8 cellular contexts compared by ENCODE assay signal in the genomic region with DNA sequence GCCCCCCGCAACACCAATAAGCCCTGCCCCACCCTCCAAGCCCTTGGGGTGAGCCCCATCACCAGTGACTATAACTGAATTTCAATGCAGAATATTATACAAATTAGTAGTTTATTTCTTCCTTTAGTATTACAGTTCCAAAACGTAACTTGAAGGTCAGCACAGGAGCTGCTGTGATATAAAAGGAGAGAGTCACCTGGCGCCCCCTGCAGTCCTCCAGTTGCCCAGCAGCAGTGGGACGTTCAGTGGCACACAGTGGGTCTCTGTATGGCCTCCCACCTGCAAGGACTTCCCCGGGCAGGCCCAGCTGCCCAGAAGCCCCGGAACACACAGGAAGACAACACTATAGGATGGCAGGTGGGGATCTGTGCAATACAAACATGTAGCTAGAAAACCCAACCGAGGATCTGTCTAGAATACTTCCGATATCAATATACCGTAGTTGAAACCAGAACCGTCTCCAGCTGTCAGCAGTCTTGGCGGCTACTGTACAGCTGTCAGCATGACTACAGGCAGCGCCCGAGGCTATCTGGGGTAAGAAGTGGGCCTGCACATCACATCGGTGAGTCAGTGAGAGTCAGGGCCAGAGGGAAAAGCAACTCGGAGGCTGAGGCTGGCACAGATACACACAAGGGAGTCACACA.
A peak's percentile ranks its signal among the peaks of the same experiment; 100 is the strongest.
DNase-seq lines count a peak whose midpoint lies in the region; ATAC-seq, FAIRE-seq and TF ChIP-seq lines count a peak whose summit lies in the region.
"Not testable (repeated sequence)": the region's sequence is repeated elsewhere in the genome, so short reads cannot be mapped to it uniquely, and the experiment has no call there.

No MANE protein-coding gene starts in this region.

- TF ChIP-seq RAD21 in HepG2 (CRISPR knock-in tag; IDR thresholded peaks at IDR 0.05), result not testable (repeated sequence)

- POLR2A ChIA-PET in AG04449 (lab: Yijun Ruan, JAX); HepG2 (lab: Yijun Ruan, JAX): not testable (repeated sequence)

- BruUV-seq in HepG2 (replicated peaks; lab: Mats Ljungman, UMichigan), result not testable (repeated sequence)

- peaks cover 58% of the 10 kb centered on the region for H3K4me1 ChIP-seq in body of pancreas
- H3K4me1 ChIP-seq in HepG2 (ENCODE audit: insufficient read depth, low read length), result peaks cover 25% of the 10 kb centered on the region

- H3K4me3 ChIP-seq in AG04449 (ENCODE audit: low read depth, low read length); GM06990 (replicated peaks; ENCODE audit: low read depth, low read length); MG63; body of pancreas; fibroblast of mammary gland (ENCODE audit: control insufficient read depth, low read depth, low read length); HepG2 (replicated peaks in 1 of 3; ENCODE audit: insufficient read depth in 1 of 3, low read depth in 2 of 3, low read length in 3 of 3); skeletal muscle cell (ENCODE audit: low read depth, low read length): not testable (repeated sequence)

- CTCF ChIA-PET in AG04449 (lab: Yijun Ruan, JAX), result interaction anchor here (0.9 to 2.5 kb wide), 4 partner anchors 11 to 114 kb away, joined by 3 to 8 read pairs (median 6); no protein-coding TSS in a partner anchor
- CTCF ChIA-PET in HepG2 (lab: Yijun Ruan, JAX; ENCODE audit: low intra/inter-chr PET ratio, low total read pairs), result not testable (repeated sequence)

- not testable (repeated sequence) for ATAC-seq in body of pancreas, HepG2

- H3K4me2 ChIP-seq in HepG2 (ENCODE audit: low read depth, low read length), result not testable (repeated sequence)

- TF ChIP-seq EP300 in HepG2 (IDR thresholded peaks at IDR 0.05; ENCODE audit: low read depth in 2 of 2, low read length in 2 of 2); HepG2 (CRISPR knock-in tag; IDR thresholded peaks at IDR 0.05; ENCODE audit: borderline replicate concordance): not testable (repeated sequence)

- H3K27me3 ChIP-seq in GM06990 (replicated peaks; ENCODE audit: control insufficient read depth, insufficient read depth, low read length); MG63; body of pancreas; HepG2 (ENCODE audit: control insufficient read depth in 1 of 2, insufficient read depth in 2 of 2, low read length in 2 of 2): not testable (repeated sequence)

- peak overlapping the region; percentile 33 to 88 (median 68) for H3K27ac ChIP-seq in body of pancreas
- H3K27ac ChIP-seq in HepG2 (ENCODE audit: extremely low read length, insufficient read depth, low read length), result not testable (repeated sequence)

- WGBS in body of pancreas, 2 donors, result 27 to 47% methylated on average over 11 to 13 of the region's 15 CpGs
- 84% methylated on average over 14 of the region's 15 CpGs for WGBS in HepG2 (ENCODE audit: low lambda C conversion rate)

- H3K36me3 ChIP-seq in GM06990 (ENCODE audit: control insufficient read depth, insufficient read depth, low read length); MG63; HepG2 (replicated peaks in 1 of 2; ENCODE audit: control insufficient read depth in 1 of 2, insufficient read depth in 2 of 2, low read length in 2 of 2): not testable (repeated sequence)
- peaks cover 0 to 12% of the 10 kb centered on the region in 2 donors for H3K36me3 ChIP-seq in body of pancreas (replicated peaks in 1 of 2; ENCODE audit: insufficient read depth in 1 of 2, low read depth in 2 of 2)

- H3K9ac ChIP-seq in HepG2 (ENCODE audit: insufficient read depth, low read depth, low read length), result not testable (repeated sequence)

- H3K9me3 ChIP-seq in MG63; body of pancreas; HepG2 (ENCODE audit: low read length): not testable (repeated sequence)

- TF ChIP-seq CTCF in AG04449 (IDR thresholded peaks at IDR 0.05; ENCODE audit: insufficient read depth, low read length, missing control alignments); body of pancreas (IDR thresholded peaks at IDR 0.05); HepG2 (CRISPR knock-in tag; IDR thresholded peaks at IDR 0.05): not testable (repeated sequence)
- TF ChIP-seq CTCF in GM06990 (IDR thresholded peaks at IDR 0.05; ENCODE audit: insufficient read depth, low read length, poor library complexity, severe bottlenecking) (peak; percentile 42), fibroblast of mammary gland (conservative IDR thresholded peaks at IDR 0.05; ENCODE audit: control insufficient read depth, insufficient read depth, low read depth, low read length) (peak; percentile 4)

- intact Hi-C loops in body of pancreas (cut with DNase I); HepG2 (cut with micrococcal nuclease; ENCODE audit: unreplicated experiment): not testable (repeated sequence)

- H4K20me1 ChIP-seq in HepG2 (ENCODE audit: insufficient read depth, low read length), result not testable (repeated sequence)

- in situ Hi-C loops in HepG2 (cut with HindIII; ENCODE audit: extremely low pct_ligation_motif_present, low pct_unique_long_range_greater_than_20kb), result not testable (repeated sequence)

- DNase-seq in AG04449 (ENCODE audit: low read depth, low spot score), result peak; percentile 23
- not testable (repeated sequence) for DNase-seq in GM06990 (ENCODE audit: extremely low read depth, insufficient read length); HepG2 (ENCODE audit: low spot score)
- DNase-seq in MG63, result peak; percentile 97
- DNase-seq in SHP77 (lab: John Stamatoyannopoulos, UW), result peak; percentile 73 to 85
- peak in 3 of 4 donors; percentile 49 to 82 (median 52) for DNase-seq in body of pancreas
- DNase-seq in fibroblast of mammary gland (ENCODE audit: low read depth), result peak; percentile 85
- peak; percentile 65 for DNase-seq in skeletal muscle cell (ENCODE audit: low read depth)

- not testable (repeated sequence) for H3K79me2 ChIP-seq in HepG2 (ENCODE audit: insufficient read depth, low read length)

- TF ChIP-seq POLR2A in body of pancreas (IDR thresholded peaks at IDR 0.05); HepG2 (IDR thresholded peaks at IDR 0.05; ENCODE audit: insufficient read depth in 1 of 2, low read depth in 2 of 2, low read length in 2 of 2): not testable (repeated sequence)

- not testable (repeated sequence) for FAIRE-seq in HepG2 (lab: Jason Lieb, UNC)

- not testable (repeated sequence) for H2AFZ ChIP-seq in HepG2 (ENCODE audit: low read length)

TF ChIP-seq in HepG2, 621 proteins besides CTCF, POLR2A, EP300 and RAD21:
- peak; percentile 89 for TF ChIP-seq ZKSCAN1 (IDR thresholded peaks at IDR 0.05; ENCODE audit: low read length)
